ENCODE assay signal across 12 cellular contexts in the genomic region with DNA sequence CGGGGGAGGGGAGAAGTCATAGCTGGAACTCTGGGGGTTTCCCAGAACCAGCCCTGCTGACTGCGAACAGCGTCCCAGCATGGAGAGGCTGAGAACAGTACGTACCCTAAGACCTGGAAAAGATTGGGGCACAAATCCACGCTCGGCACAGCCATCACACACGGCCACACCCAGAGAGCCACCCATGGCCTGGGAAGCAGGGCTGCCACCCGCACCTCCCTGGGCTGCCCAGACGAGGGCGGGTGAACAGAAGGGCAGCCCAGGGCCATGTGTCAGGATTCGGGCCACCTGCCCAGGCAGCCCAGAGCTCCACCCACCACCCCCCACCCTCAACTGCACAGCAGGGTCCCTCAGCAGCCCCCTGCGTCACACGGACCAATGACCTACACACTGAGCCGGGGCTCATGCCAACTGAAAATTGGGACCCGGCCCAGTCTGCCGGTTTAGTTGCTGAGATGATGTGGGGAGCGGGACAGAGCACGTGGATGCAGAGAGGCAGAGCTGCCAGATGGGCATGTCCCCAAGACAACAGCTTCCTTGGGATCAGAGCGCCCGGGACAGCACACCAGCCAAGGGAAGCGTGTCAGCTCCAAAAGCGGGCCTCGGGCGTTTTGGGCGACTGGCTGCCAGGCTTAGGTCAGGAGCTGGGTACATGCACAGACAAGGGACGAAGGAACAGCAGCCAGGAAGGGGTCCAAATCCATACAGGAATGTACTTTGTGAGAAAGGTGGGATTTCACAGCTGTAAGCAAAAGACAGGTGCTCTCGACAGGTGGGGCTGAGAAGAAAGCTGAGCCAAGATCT. TPM values are rescaled to one million over a fixed set of nuclear protein-coding genes. Genes with fewer than 3 reads are reported as not detected.
DNase-seq lines count a peak whose midpoint lies in the region; ATAC-seq and TF ChIP-seq lines count a peak whose summit lies in the region.
"Had no signal": no experiment of that assay in that cellular context is flagged by ENCODE, and none has a peak within 500 bp of the region (broad histone marks: within the 10 kb centered on the region; RNA-seq: fewer than 3 reads in every experiment).

No MANE protein-coding gene starts in this region.

- no peak overlapping the region for H4K8ac ChIP-seq in H9 (replicated peaks; ENCODE audit: insufficient read length, low read depth, low read length)

- H3K27me3 Mint-ChIP-seq in H9 (ENCODE audit: low read depth) (no peaks in the 10 kb centered on the region; the same call in 1 of the 2 replicates), brain (peaks cover 2% of the 10 kb centered on the region)

- no peaks in the 10 kb centered on the region for H4K20me1 ChIP-seq in H9 (ENCODE audit: control insufficient read depth, insufficient read depth, insufficient read length)

- no peak overlapping the region for H3K4me2 ChIP-seq in H9 (ENCODE audit: insufficient read depth, insufficient read length, low read length)

- H3K4me1 Mint-ChIP-seq in H9 (no peaks in the 10 kb centered on the region), brain (no peaks in the 10 kb centered on the region)

- peaks cover 93% of the 10 kb centered on the region for H3K36me3 ChIP-seq in right atrium auricular region

- no CpG with 5 or more reads among the region's 27 CpGs for WGBS in H9 (ENCODE audit: extremely low coverage, insufficient read length, low lambda C conversion rate)

- no peak overlapping the region; a peak in 2 of 7 replicates for H3K27ac Mint-ChIP-seq in H9
- H3K27ac Mint-ChIP-seq in brain = peak overlapping the region in 4 of 5 experiments; percentile 57 to 95 (median 70)

- H3K27ac ChIP-seq in H9 (ENCODE audit: insufficient read length, low read depth, low read length) (no peak overlapping the region), right atrium auricular region (peak overlapping the region; percentile 55 to 69)
- H3K27ac ChIP-seq: C4-2B had no signal

- no peak overlapping the region for H2BK5ac ChIP-seq in H9 (ENCODE audit: insufficient read length, low read length)

- H2AFZ ChIP-seq in H9 (ENCODE audit: low read length) = no peak overlapping the region

- no peaks in the 10 kb centered on the region for H3K4me1 ChIP-seq in H9 (ENCODE audit: insufficient read depth, low read length)
- H3K4me1 ChIP-seq in right atrium auricular region = peaks cover 0 to 10% of the 10 kb centered on the region in 2 donors

- TF ChIP-seq CTCF in H9 (conservative IDR thresholded peaks at IDR 0.05) (no peak), brain (conservative IDR thresholded peaks at IDR 0.05) (no peak), right atrium auricular region (IDR thresholded peaks at IDR 0.05) (peak in 1 of 2 donors; percentile 31)

- no peaks in the 10 kb centered on the region for H3K9me3 Mint-ChIP-seq in H9
- H3K9me3 Mint-ChIP-seq in brain = no peaks in the 10 kb centered on the region

- no peak overlapping the region for H4K5ac ChIP-seq in H9 (ENCODE audit: insufficient read length, low read depth, low read length)

- H2BK20ac ChIP-seq in H9 (ENCODE audit: low read depth, low read length, poor library complexity, severe bottlenecking) = no peak overlapping the region

- no peak overlapping the region for H2BK120ac ChIP-seq in H9 (ENCODE audit: low read depth, low read length, poor library complexity, severe bottlenecking)

- no peak overlapping the region for H3T11ph ChIP-seq in H9 (ENCODE audit: low read length)

- ATAC-seq in sciatic nerve = peak; percentile 63

- H3K14ac ChIP-seq in H9 (ENCODE audit: insufficient read depth, low read length) = no peak overlapping the region

- H3K36me3 Mint-ChIP-seq in H9 (ENCODE audit: insufficient read depth in 1 of 3, low read depth in 3 of 3) (peaks cover 15 to 58% (median 37%) of the 10 kb centered on the region in 3 experiments; a peak in 6 of 7 replicates), brain (peaks cover 30% of the 10 kb centered on the region)

- peak; percentile 31 for DNase-seq in H9
- peak; percentile 76 for DNase-seq in right atrium auricular region (ENCODE audit: low spot score)
- no peak for DNase-seq in sciatic nerve (ENCODE audit: low spot score)
- DNase-seq in EL = no peak
- no peak for DNase-seq in activated CD4-positive, alpha-beta T cell treated with anti-CD3 and anti-CD28 coated beads, Interleukin-2, amount 50 U/mL, for 4 hours
- no peak for DNase-seq in NCI-H1930 (lab: John Stamatoyannopoulos, UW)
- no peak for DNase-seq in hepatic stellate cell (ENCODE audit: low spot score)
- DNase-seq: activated effector memory CD4-positive, alpha-beta T cell treated with Interleukin-2 at 50 U/mL for 16 hours; effector CD4-positive, alpha-beta T cell; NCI-H226 had no signal

- H3K18ac ChIP-seq in H9 (ENCODE audit: insufficient read length, low read depth, low read length) = no peak overlapping the region

- H3K27me3 ChIP-seq in H9 (ENCODE audit: insufficient read depth, low read length) (no peaks in the 10 kb centered on the region), right atrium auricular region (no peaks in the 10 kb centered on the region)

- intact Hi-C loops in sciatic nerve (cut with DNase I) = no loop called here

- H2AK5ac ChIP-seq in H9 (ENCODE audit: insufficient read length, low read length) = no peak overlapping the region

- H3K9ac ChIP-seq in H9 (ENCODE audit: extremely low read depth, insufficient read length, low read length) = no peak overlapping the region

- H3K4me3 ChIP-seq in right atrium auricular region = no peak overlapping the region

- H2BK12ac ChIP-seq in H9 (ENCODE audit: insufficient read length, low read depth, low read length) = no peak overlapping the region

- no peak overlapping the region for H2BK15ac ChIP-seq in H9 (ENCODE audit: low read depth, low read length)

- no peaks in the 10 kb centered on the region for H3K9me3 ChIP-seq in H9 (ENCODE audit: control insufficient read depth, low read depth, low read length)
- H3K9me3 ChIP-seq in right atrium auricular region = no peaks in the 10 kb centered on the region

- no peak overlapping the region for H3K56ac ChIP-seq in H9 (ENCODE audit: insufficient read length, low read depth, low read length)

- no peak overlapping the region for H3K4ac ChIP-seq in H9 (ENCODE audit: low read depth, low read length)

- no peak overlapping the region for H3K23ac ChIP-seq in H9 (ENCODE audit: insufficient read length, low read depth, low read length)

- H3K4me3 Mint-ChIP-seq in H9 = no peak overlapping the region; a peak in 1 of 5 replicates
- peak overlapping the region in 1 of 5 experiments; percentile 57 for H3K4me3 Mint-ChIP-seq in brain

- no peaks in the 10 kb centered on the region for H3K23me2 ChIP-seq in H9 (ENCODE audit: insufficient read length, low read depth, low read length, poor library complexity, severe bottlenecking)

- H3K79me2 ChIP-seq in H9 (ENCODE audit: insufficient read depth, low read length) = no peaks in the 10 kb centered on the region

- H3K79me1 ChIP-seq in H9 (ENCODE audit: insufficient read depth, low read depth, low read length, poor library complexity, severe bottlenecking) = no peaks in the 10 kb centered on the region

- no peak overlapping the region for H4K91ac ChIP-seq in H9 (ENCODE audit: insufficient read length, low read depth, low read length)

RNA-seq across cellular contexts. Expression of a gene that starts 8.4 kb away (rescaled TPM):
- 34.1 and 39.0 TPM in 2 replicates for total RNA-seq in H9 (2021)
- polyA plus RNA-seq in brain (ENCODE audit: insufficient read depth, low read depth, low replicate concordance) = 266 TPM
- 100 to 1,000 TPM in 1 of 2 donors, 10 to 100 TPM in 1; 52.8 to 100 TPM for total RNA-seq in right atrium auricular region
- 107 TPM for total RNA-seq in sciatic nerve

RNA-seq across cellular contexts. Expression of a gene that starts 22.9 kb away (rescaled TPM):
- total RNA-seq in H9 (2021) (108 and 117 TPM in 2 replicates), right atrium auricular region (10 to 100 TPM; 18.3 to 24.8 TPM), sciatic nerve (37.7 TPM)
- 150 TPM for polyA plus RNA-seq in brain (ENCODE audit: insufficient read depth, low read depth, low replicate concordance)

RNA-seq across cellular contexts. Expression of a gene that starts 46.8 kb away (rescaled TPM):
- 143 and 148 TPM in 2 replicates for total RNA-seq in H9 (2021)
- 36.3 TPM for polyA plus RNA-seq in brain (ENCODE audit: insufficient read depth, low read depth, low replicate concordance)
- 1 to 10 TPM; 2.6 to 5.0 TPM for total RNA-seq in right atrium auricular region
- total RNA-seq in sciatic nerve = 8.0 TPM

RNA-seq across cellular contexts. Expression of a gene that starts 48.9 kb away (rescaled TPM):
- total RNA-seq in H9 (2021) (85.5 TPM in 2 replicates), right atrium auricular region (10 to 100 TPM; 17.5 to 31.9 TPM), sciatic nerve (71.8 TPM)
- polyA plus RNA-seq in brain (ENCODE audit: insufficient read depth, low read depth, low replicate concordance) = 129 TPM

Comparison
In these comparisons a context has a peak if more than half of its experiments do, and no peak if none do; other contexts are left out.
1. DNase-seq: peak in H9 (single experiment) and right atrium auricular region (single experiment); none in sciatic nerve (single experiment), EL (single experiment), activated CD4-positive, alpha-beta T cell treated with anti-CD3 and anti-CD28 coated beads, Interleukin-2, amount 50 U/mL, for 4 hours (0 of 2), NCI-H1930 (0 of 2) and hepatic stellate cell (single experiment).
2. H3K27ac Mint-ChIP-seq: peak in brain (4 of 5); none in H9 (0 of 3).
3. RNA of a gene that starts 46.8 kb away (total RNA-seq): 143 to 148 TPM in H9; 8.0 TPM in sciatic nerve (single experiment) and 2.6 to 5.0 TPM in right atrium auricular region; every median in the first group is over 10 times any median in the second.